In the genomic region with DNA sequence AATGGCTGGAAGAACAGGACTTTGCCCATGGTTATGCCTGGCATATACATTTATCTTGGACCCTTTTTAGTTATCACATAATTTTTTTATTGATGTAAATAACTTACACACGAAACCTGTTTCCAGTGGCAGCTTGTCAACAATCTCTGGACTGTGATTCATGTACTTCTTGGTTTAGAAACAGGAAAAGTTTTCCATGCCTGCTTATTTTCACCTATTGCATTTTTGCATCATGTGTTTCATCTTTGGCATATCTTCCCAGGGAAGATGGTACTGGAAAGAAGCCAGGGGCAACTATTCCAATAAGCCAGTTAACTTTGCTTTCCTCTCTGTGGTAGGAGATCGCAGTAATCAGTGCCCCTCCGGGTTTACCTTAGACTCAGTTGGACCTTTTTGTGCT, we compare ENCODE assay signal across 31 cellular contexts.
"Had no signal": no experiment of that assay in that cellular context is flagged by ENCODE, and none has a peak within 500 bp of the region (broad histone marks: within the 10 kb centered on the region; RNA-seq: fewer than 3 reads in every experiment).

No MANE protein-coding gene starts in this region.

- ATAC-seq: left cardiac atrium; left lobe of liver; mucosa of descending colon; naive thymus-derived CD4-positive, alpha-beta T cell; pancreas; right cardiac atrium; sciatic nerve; stimulated activated naive B cell treated with anti-CD40 and anti-IgM and Interleukin-4, amounts not matched to agents 10 μg/mL and 1 μg/mL and 100 μg/mL, for 72 hours; stimulated activated naive CD8-positive, alpha-beta T cell treated with anti-CD3 and anti-CD28 coated beads, Interleukin-15, Interleukin-2, amounts not matched to agents 100 U/mL and 50 U/mL, for 24 hours had no signal

- H3K36me3 Mint-ChIP-seq: stimulated activated naive B cell treated with anti-CD40 and anti-IgM and Interleukin-4, amounts not matched to agents 10 μg/mL and 1 μg/mL and 100 μg/mL, for 72 hours had no signal

- H3K27me3 ChIP-seq: pancreas, stomach, testis, thyroid gland, transverse colon, upper lobe of left lung, vagina had no signal

- H3K27ac Mint-ChIP-seq: memory B cell; naive thymus-derived CD4-positive, alpha-beta T cell; nephron; stimulated activated naive B cell treated with anti-CD40 and anti-IgM and Interleukin-4, amounts not matched to agents 10 μg/mL and 1 μg/mL and 100 μg/mL, for 72 hours had no signal

- H3K27ac ChIP-seq: pancreas, prostate gland, skin epidermis, stomach, testis, thyroid gland, transverse colon, upper lobe of left lung, vagina had no signal

- H3K9me3 ChIP-seq: mucosa of descending colon, pancreas, prostate gland, testis, thyroid gland, transverse colon, upper lobe of left lung, vagina had no signal

- H3K4me1 Mint-ChIP-seq: memory B cell; naive thymus-derived CD4-positive, alpha-beta T cell; nephron; neural crest cell; stimulated activated naive B cell treated with anti-CD40 and anti-IgM and Interleukin-4, amounts not matched to agents 10 μg/mL and 1 μg/mL and 100 μg/mL, for 72 hours had no signal

- FAIRE-seq: keratinocyte, pancreas had no signal

- H3K36me3 ChIP-seq: pancreas, prostate gland, stomach, thyroid gland, transverse colon, vagina had no signal

- H3K4me3 ChIP-seq: lung, mucosa of descending colon, pancreas, prostate gland, skin epidermis, stomach, testis, thyroid gland, transverse colon, upper lobe of left lung, vagina had no signal

- H3K4me3 Mint-ChIP-seq: memory B cell; naive thymus-derived CD4-positive, alpha-beta T cell; nephron; neural crest cell; stimulated activated naive B cell treated with anti-CD40 and anti-IgM and Interleukin-4, amounts not matched to agents 10 μg/mL and 1 μg/mL and 100 μg/mL, for 72 hours had no signal

- H3K4me1 ChIP-seq: pancreas, prostate gland, stomach, testis, thyroid gland, transverse colon, upper lobe of left lung, vagina had no signal

- DNase-seq: hippocampal formation; left cardiac atrium; midbrain; mucosa of descending colon; naive thymus-derived CD4-positive, alpha-beta T cell; nucleus accumbens; pancreas; posterior cingulate gyrus; retina; right cardiac atrium; stimulated activated CD4-positive, alpha-beta T cell treated with anti-CD3 and anti-CD28 coated beads, Interleukin-12 subunit alpha, Interleukin-12 subunit beta, amount 100 ng/mL, for 4 hours; stimulated activated CD4-positive, alpha-beta T cell treated with anti-CD3 and anti-CD28 coated beads, Interleukin-15, amount 100 ng/mL, for 24 hours; stimulated activated CD4-positive, alpha-beta T cell treated with anti-CD3 and anti-CD28 coated beads, Interleukin-2, amount 100 ng/mL, for 24 hours; stimulated activated CD4-positive, alpha-beta T cell treated with anti-CD3 and anti-CD28 coated beads, Interleukin-4, amount 100 ng/mL, for 1 hour; stimulated activated naive B cell treated with anti-CD40 and anti-IgM and Interleukin-4, amounts not matched to agents 10 μg/mL and 1 μg/mL and 100 μg/mL, for 72 hours; stimulated activated naive CD8-positive, alpha-beta T cell treated with anti-CD3 and anti-CD28 coated beads, Interleukin-15, Interleukin-2, amounts not matched to agents 100 U/mL and 50 U/mL, for 24 hours; stomach; testis; thyroid gland; transverse colon; upper lobe of left lung had no signal
